ENCODE assay signal across 12 cellular contexts in genomic region chr6:6592836-6593235, GRCh38. TPM values are rescaled to one million over a fixed set of nuclear protein-coding genes. Genes with fewer than 3 reads are reported as not detected.
DNase-seq lines count a peak whose midpoint lies in the region; ATAC-seq and TF ChIP-seq lines count a peak whose summit lies in the region.
"Had no signal": no experiment of that assay in that cellular context is flagged by ENCODE, and none has a peak within 500 bp of the region (broad histone marks: within the 10 kb centered on the region; RNA-seq: fewer than 3 reads in every experiment).

No MANE protein-coding gene starts in this region.

- peak overlapping the region; percentile 99 for H3K27ac ChIP-seq in DOHH2 (ENCODE audit: low read depth, low read length)
- H3K27ac ChIP-seq in ascending aorta = peak overlapping the region; percentile 32 to 34

- H3K27me3 Mint-ChIP-seq in osteocyte (ENCODE audit: unreplicated experiment) = no peaks in the 10 kb centered on the region

- H3K4me3 ChIP-seq in DOHH2 (ENCODE audit: low read length) = peak overlapping the region; percentile 89
- no peak overlapping the region for H3K4me3 ChIP-seq in ascending aorta

- H3K36me3 ChIP-seq in DOHH2 (ENCODE audit: control insufficient read depth, low read length) (peaks cover 70% of the 10 kb centered on the region), ascending aorta (no peaks in the 10 kb centered on the region)

- H3K9me3 Mint-ChIP-seq in osteocyte (ENCODE audit: unreplicated experiment) = no peaks in the 10 kb centered on the region

- peaks cover 62% of the 10 kb centered on the region for H3K79me2 ChIP-seq in DOHH2 (ENCODE audit: control insufficient read depth, low read length)

- no peaks in the 10 kb centered on the region for H3K4me1 Mint-ChIP-seq in osteocyte (ENCODE audit: unreplicated experiment)

- H3K27ac Mint-ChIP-seq in osteocyte (ENCODE audit: unreplicated experiment) = no peak overlapping the region

- no peak overlapping the region for H3K4me3 Mint-ChIP-seq in osteocyte (ENCODE audit: unreplicated experiment)

- H3K36me3 Mint-ChIP-seq in osteocyte (ENCODE audit: unreplicated experiment) = no peaks in the 10 kb centered on the region

- H4K20me1 ChIP-seq in DOHH2 (ENCODE audit: control insufficient read depth, insufficient read depth, low read depth, low read length) = no peaks in the 10 kb centered on the region

- H3K9me3 ChIP-seq in DOHH2 (ENCODE audit: control insufficient read depth, insufficient read depth, low read length) (no peaks in the 10 kb centered on the region), ascending aorta (no peaks in the 10 kb centered on the region)

- peaks cover 29% of the 10 kb centered on the region for H3F3A ChIP-seq in DOHH2 (ENCODE audit: control insufficient read depth, insufficient read depth)

- H3K4me2 ChIP-seq in DOHH2 (ENCODE audit: low read length) = peak overlapping the region; percentile 98

- intact Hi-C loops in ascending aorta (cut with DNase I) = no loop called here

- H3K9me2 ChIP-seq in DOHH2 (replicated peaks; ENCODE audit: control insufficient read depth, low read length) = no peaks in the 10 kb centered on the region

- DNase-seq in MV-4-11 (lab: John Stamatoyannopoulos, UW) = peak; percentile 51
- no peak for DNase-seq in ascending aorta (ENCODE audit: low spot score in 2 of 2)
- peak; percentile 21 for DNase-seq in osteocyte (ENCODE audit: extremely low spot score, unreplicated experiment)
- DNase-seq in hippocampal formation (lab: John Stamatoyannopoulos, UW) = no peak
- no peak for DNase-seq in GM10266 (ENCODE audit: extremely low spot score)
- DNase-seq: activated CD4-positive, alpha-beta T cell treated with anti-CD3 and anti-CD28 coated beads for 4 hours; NCI-H510A had no signal

- H3K4me1 ChIP-seq in DOHH2 (ENCODE audit: control insufficient read depth, low read length) (peaks cover 66% of the 10 kb centered on the region), ascending aorta (no peaks in the 10 kb centered on the region)

- H3K27me3 ChIP-seq in DOHH2 (ENCODE audit: control insufficient read depth, low read length) (no peaks in the 10 kb centered on the region), ascending aorta (no peaks in the 10 kb centered on the region)

- ATAC-seq in GM21390 (IDR thresholded peaks at IDR 0.05; ENCODE audit: unreplicated experiment) (no peak), GM19463 (IDR thresholded peaks at IDR 0.05; ENCODE audit: unreplicated experiment) (no peak)

- TF ChIP-seq CTCF in DOHH2 (IDR thresholded peaks at IDR 0.05; ENCODE audit: low read depth, low read length, poor library complexity, severe bottlenecking) (no peak), ascending aorta (IDR thresholded peaks at IDR 0.05) (no peak), osteocyte (IDR thresholded peaks at IDR 0.05) (no peak), GM10266 (IDR thresholded peaks at IDR 0.05; ENCODE audit: control insufficient read depth, insufficient read depth, low read depth, missing control alignments) (no peak)

RNA-seq across cellular contexts. Expression of gene LY86, which starts 4.3 kb away (rescaled TPM):
- total RNA-seq in ascending aorta (not detected), osteocyte (not detected in 2 replicates)
- total RNA-seq: MCF 10A, SK-MEL-5 had no signal

Comparison
In these comparisons a context has a peak if more than half of its experiments do, and no peak if none do; other contexts are left out.
1. DNase-seq: peak in MV-4-11 (single experiment) and osteocyte (single experiment); none in ascending aorta (0 of 2), hippocampal formation (0 of 2) and GM10266 (single experiment).